In genomic region chr1:212108187-212108586, GRCh38 we compare ENCODE assay signal across 16 cellular contexts.
DNase-seq lines count a peak whose midpoint lies in the region; ATAC-seq, FAIRE-seq and TF ChIP-seq lines count a peak whose summit lies in the region.
"Had no signal": no experiment of that assay in that cellular context is flagged by ENCODE, and none has a peak within 500 bp of the region (broad histone marks: within the 10 kb centered on the region; RNA-seq: fewer than 3 reads in every experiment).

No MANE protein-coding gene starts in this region.

- H3K4me3 ChIP-seq in Loucy (ENCODE audit: low read length, poor library complexity, severe bottlenecking) (no peak overlapping the region), K562 (no peak overlapping the region), osteoblast (ENCODE audit: insufficient read depth, low read length) (no peak overlapping the region)
- H3K4me3 ChIP-seq: BLaER1 treated with 17β-estradiol and CSF1 and Interleukin-3, amounts not matched to agents 10 nM and 100 nM had no signal

- H3K9me3 ChIP-seq in Loucy (ENCODE audit: insufficient read depth, low read depth, low read length) (no peaks in the 10 kb centered on the region), K562 (replicated peaks; ENCODE audit: control insufficient read depth, insufficient read depth, low read depth, low read length) (no peaks in the 10 kb centered on the region), osteoblast (ENCODE audit: low read depth, low read length) (no peaks in the 10 kb centered on the region)
- H3K9me3 ChIP-seq: BLaER1 treated with 17β-estradiol and CSF1 and Interleukin-3, amounts not matched to agents 10 nM and 100 nM; Caco-2 had no signal

- peaks cover 5% of the 10 kb centered on the region; the same call in 1 of the 2 replicates for H3F3A ChIP-seq in Loucy (ENCODE audit: low read depth)

- H3K4me2 ChIP-seq in Loucy (ENCODE audit: low read depth, low read length, poor library complexity, severe bottlenecking) (peak overlapping the region; percentile 63), K562 (ENCODE audit: insufficient read depth, low read length) (no peak overlapping the region), osteoblast (ENCODE audit: insufficient read depth, low read length) (no peak overlapping the region)

- BruUV-seq in K562 (replicated peaks; lab: Mats Ljungman, UMichigan), result no TSS peak

- CTCF ChIA-PET in K562 (lab: Yijun Ruan, JAX; ENCODE audit: low intra/inter-chr PET ratio), result no interaction called here

- H3K4me1 ChIP-seq in Loucy (ENCODE audit: insufficient read depth, low read length, poor library complexity, severe bottlenecking) (peaks cover 31% of the 10 kb centered on the region), K562 (replicated peaks in 1 of 2; ENCODE audit: control insufficient read depth in 2 of 2, insufficient read depth in 2 of 2, low read length in 2 of 2) (peaks cover 0 to 21% of the 10 kb centered on the region in 2 experiments; a peak in 3 of 5 replicates), osteoblast (ENCODE audit: insufficient read depth, low read length) (no peaks in the 10 kb centered on the region)

- POLR2A ChIA-PET in K562 (lab: Yijun Ruan, JAX), result interaction anchor here (0.6 to 1.2 kb wide), 7 partner anchors 11 to 345 kb away, joined by 3 to 6 read pairs (median 3); no protein-coding TSS in a partner anchor

- no peak for TF ChIP-seq RAD21 in K562 (CRISPR knock-in tag; conservative IDR thresholded peaks at IDR 0.05 in 1 of 2, IDR thresholded peaks at IDR 0.05 in 1 of 2)

- H3K9me1 ChIP-seq in K562 (ENCODE audit: control insufficient read depth, insufficient read depth, low read length), result no peaks in the 10 kb centered on the region

- H3K27ac ChIP-seq in K562 (ENCODE audit: extremely low read depth, low read depth, low read length) (no peak overlapping the region), osteoblast (ENCODE audit: low read depth, low read length) (no peak overlapping the region)
- H3K27ac ChIP-seq: BLaER1 treated with 17β-estradiol and CSF1 and Interleukin-3, amounts not matched to agents 10 nM and 100 nM had no signal

- intact Hi-C loops in K562 (cut with micrococcal nuclease), result no loop called here

- no peak for TF ChIP-seq CTCF in Loucy (conservative IDR thresholded peaks at IDR 0.05; ENCODE audit: low read length)
- no peak for TF ChIP-seq CTCF in K562 (IDR thresholded peaks at IDR 0.05 in 2 of 3, conservative IDR thresholded peaks at IDR 0.05 in 1 of 3; ENCODE audit: insufficient read depth in 2 of 3, low read depth in 1 of 3, low read length in 3 of 3)
- TF ChIP-seq CTCF in osteoblast (IDR thresholded peaks at IDR 0.05; ENCODE audit: extremely low read depth, low read depth, low read length), result no peak

- H3K4me1 Mint-ChIP-seq in stimulated activated effector memory CD8-positive, alpha-beta T cell treated with anti-CD3 and anti-CD28 coated beads, Interleukin-12 subunit alpha, Interleukin-12 subunit beta, amount 100 ng/mL, for 72 hours, result no peaks in the 10 kb centered on the region
- H3K4me1 Mint-ChIP-seq: B cell had no signal

- H3K27me3 ChIP-seq in Loucy (ENCODE audit: insufficient read depth, low read length, poor library complexity, severe bottlenecking) (no peaks in the 10 kb centered on the region), K562 (ENCODE audit: control insufficient read depth in 2 of 2, insufficient read depth in 2 of 2, low read length in 2 of 2) (no peaks in the 10 kb centered on the region), osteoblast (ENCODE audit: insufficient read depth, low read length) (no peaks in the 10 kb centered on the region)
- H3K27me3 ChIP-seq: BLaER1 treated with 17β-estradiol and CSF1 and Interleukin-3, amounts not matched to agents 10 nM and 100 nM had no signal

- H3K36me3 ChIP-seq in Loucy (ENCODE audit: insufficient read depth, low read length) (peaks cover 53% of the 10 kb centered on the region; the same call in 1 of the 2 replicates), K562 (ENCODE audit: control insufficient read depth, insufficient read depth, low read length) (peaks cover 81% of the 10 kb centered on the region), osteoblast (ENCODE audit: insufficient read depth, low read length) (no peaks in the 10 kb centered on the region)

- H4K20me1 ChIP-seq in Loucy (ENCODE audit: insufficient read depth, low read length, poor library complexity, severe bottlenecking) (peaks cover 14% of the 10 kb centered on the region), K562 (replicated peaks; ENCODE audit: control insufficient read depth, insufficient read depth, low read length) (no peaks in the 10 kb centered on the region), osteoblast (ENCODE audit: insufficient read depth, low read length) (no peaks in the 10 kb centered on the region)
- H4K20me1 ChIP-seq: BLaER1 treated with 17β-estradiol and CSF1 and Interleukin-3, amounts not matched to agents 10 nM and 100 nM had no signal

- DNase-seq in K562 (ENCODE audit: extremely low read depth in 1 of 4, low spot score in 3 of 4) (no peak), osteoblast (ENCODE audit: insufficient read length, low spot score, missing footprints) (no peak), GM12892 (ENCODE audit: insufficient read length) (no peak), LoVo (ENCODE audit: low spot score) (no peak)
- no peak for DNase-seq in stimulated activated effector memory CD8-positive, alpha-beta T cell treated with anti-CD3 and anti-CD28 coated beads, Interleukin-12 subunit alpha, Interleukin-12 subunit beta, amount 100 ng/mL, for 72 hours (ENCODE audit: low spot score in 2 of 2)
- DNase-seq: Caco-2; CD4-positive, CD25-positive, alpha-beta regulatory T cell; DMS153; DMS79; GDM1; GOT3; H7 had no signal

- WGBS in K562 (ENCODE audit: insufficient coverage, low coverage, missing lambda C conversion rate), result 85% methylated on average over 1 of the region's 1 CpG

- peaks cover 30% of the 10 kb centered on the region for H3K36me3 Mint-ChIP-seq in stimulated activated effector memory CD8-positive, alpha-beta T cell treated with anti-CD3 and anti-CD28 coated beads, Interleukin-12 subunit alpha, Interleukin-12 subunit beta, amount 100 ng/mL, for 72 hours
- H3K36me3 Mint-ChIP-seq: CD4-positive, CD25-positive, alpha-beta regulatory T cell had no signal

- 0 out of 2 replicates have a peak, but pooled peaks cover 16% of the 10 kb centered on the region for H3K79me2 ChIP-seq in Loucy (ENCODE audit: insufficient read depth, low read length)
- H3K79me2 ChIP-seq in K562 (ENCODE audit: control insufficient read depth, insufficient read depth, low read length), result no peaks in the 10 kb centered on the region
- H3K79me2 ChIP-seq in osteoblast (ENCODE audit: insufficient read depth, low read length), result no peaks in the 10 kb centered on the region

- TF ChIP-seq POLR2A in K562 (conservative IDR thresholded peaks at IDR 0.05) (no peak), GM12892 (IDR thresholded peaks at IDR 0.05; ENCODE audit: low read depth, low read length) (no peak)

- H2AFZ ChIP-seq in Loucy (ENCODE audit: low read length), result no peak overlapping the region
- H2AFZ ChIP-seq in K562 (ENCODE audit: low read depth, low read length), result no peak overlapping the region
- H2AFZ ChIP-seq in osteoblast (ENCODE audit: low read length), result peak overlapping the region; percentile 20

- H3K9ac ChIP-seq in Loucy (ENCODE audit: low read depth, low read length, poor library complexity, severe bottlenecking) (peak overlapping the region; percentile 35), K562 (ENCODE audit: insufficient read depth in 1 of 2, low read depth in 2 of 2, low read length in 2 of 2) (no peak overlapping the region)
- H3K9ac ChIP-seq: BLaER1 treated with 17β-estradiol and CSF1 and Interleukin-3, amounts not matched to agents 10 nM and 100 nM had no signal

- no peak for TF ChIP-seq EP300 in K562 (IDR thresholded peaks at IDR 0.05; ENCODE audit: low read length)

- ATAC-seq in K562, result no peak
- no peak for ATAC-seq in HG03196 (IDR thresholded peaks at IDR 0.05; ENCODE audit: unreplicated experiment)
- no peak for ATAC-seq in stimulated activated effector memory CD8-positive, alpha-beta T cell treated with anti-CD3 and anti-CD28 coated beads, Interleukin-12 subunit alpha, Interleukin-12 subunit beta, amount 100 ng/mL, for 72 hours

- FAIRE-seq in K562 (lab: Jason Lieb, UNC) (no peak), GM12892 (lab: Jason Lieb, UNC) (no peak)

- in situ Hi-C loops in K562 (cut with MboI), result no loop called here

- H3K9me2 ChIP-seq in Loucy (replicated peaks; ENCODE audit: low read depth, low read length), result no peaks in the 10 kb centered on the region

- no peak overlapping the region for H3K27ac Mint-ChIP-seq in stimulated activated effector memory CD8-positive, alpha-beta T cell treated with anti-CD3 and anti-CD28 coated beads, Interleukin-12 subunit alpha, Interleukin-12 subunit beta, amount 100 ng/mL, for 72 hours
- H3K27ac Mint-ChIP-seq: B cell had no signal

- H3K9me3 Mint-ChIP-seq in stimulated activated effector memory CD8-positive, alpha-beta T cell treated with anti-CD3 and anti-CD28 coated beads, Interleukin-12 subunit alpha, Interleukin-12 subunit beta, amount 100 ng/mL, for 72 hours, result no peaks in the 10 kb centered on the region
- H3K9me3 Mint-ChIP-seq: CD4-positive, CD25-positive, alpha-beta regulatory T cell had no signal

- H3K4me3 Mint-ChIP-seq in stimulated activated effector memory CD8-positive, alpha-beta T cell treated with anti-CD3 and anti-CD28 coated beads, Interleukin-12 subunit alpha, Interleukin-12 subunit beta, amount 100 ng/mL, for 72 hours, result no peak overlapping the region
- H3K4me3 Mint-ChIP-seq: B cell; CD4-positive, CD25-positive, alpha-beta regulatory T cell had no signal

TF ChIP-seq in K562, 482 proteins besides CTCF, POLR2A, EP300 and RAD21 (continues in another document):
- TF ChIP-seq CREBBP (IDR thresholded peaks at IDR 0.05; ENCODE audit: low read depth, low read length), result no peak
- no peak for TF ChIP-seq MITF (IDR thresholded peaks at IDR 0.05)
